ENCODE assay signal across 8 cellular contexts in the genomic region with DNA sequence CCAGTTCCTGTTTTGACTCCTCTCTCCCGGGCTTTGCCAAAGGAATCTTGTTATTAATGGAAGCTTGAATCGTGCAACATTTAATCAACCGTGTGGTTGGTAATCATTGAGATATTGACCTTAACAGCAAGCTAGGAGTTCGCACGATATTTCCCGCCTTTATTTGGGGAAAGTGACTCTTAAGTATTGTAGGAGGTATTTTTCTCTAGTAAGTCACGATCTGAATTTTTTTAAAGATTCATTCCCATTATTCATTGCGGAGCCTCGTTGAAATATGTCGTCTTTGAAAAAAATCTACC. TPM values are rescaled to one million over a fixed set of nuclear protein-coding genes. Genes with fewer than 3 reads are reported as not detected.
DNase-seq lines count a peak whose midpoint lies in the region; ATAC-seq, FAIRE-seq and TF ChIP-seq lines count a peak whose summit lies in the region.

No MANE protein-coding gene starts in this region.

- CTCF ChIA-PET in RWPE1 (lab: Yijun Ruan, JAX), result interaction anchor here (0.7 kb wide), 1 partner anchor 141 kb away, joined by 3 read pairs; no protein-coding TSS in a partner anchor

- no peak for FAIRE-seq in urothelium cell line (lab: Jason Lieb, UNC)

- POLR2A ChIA-PET in RWPE1 (lab: Yijun Ruan, JAX; ENCODE audit: low non-redundant PET), result no interaction called here

- peaks cover 10% of the 10 kb centered on the region for H3K79me2 ChIP-seq in parathyroid adenoma

- H3K27me3 ChIP-seq in esophagus (ENCODE audit: control insufficient read depth in 1 of 2, insufficient read depth in 2 of 2, low read length in 2 of 2) (no peaks in the 10 kb centered on the region), parathyroid adenoma (ENCODE audit: control insufficient read depth, insufficient read depth, low read length) (no peaks in the 10 kb centered on the region)

- peak overlapping the region; percentile 87 for H3K4me2 ChIP-seq in parathyroid adenoma (ENCODE audit: low read length)

- ATAC-seq in GM21390 (IDR thresholded peaks at IDR 0.05; ENCODE audit: unreplicated experiment), result no peak
- no peak for ATAC-seq in HG02610 (IDR thresholded peaks at IDR 0.05; ENCODE audit: unreplicated experiment)

- H3K4me3 ChIP-seq in esophagus (ENCODE audit: low read depth in 1 of 2, low read length in 2 of 2) (peak overlapping the region; percentile 91), parathyroid adenoma (ENCODE audit: low read depth, low read length) (peak overlapping the region; percentile 87)

- H2AFZ ChIP-seq in parathyroid adenoma, result peak overlapping the region; percentile 98

- H3K9ac ChIP-seq in ES-I3 (ENCODE audit: low read depth, low read length) (peak overlapping the region; percentile 83), parathyroid adenoma (no peak overlapping the region)

- DNase-seq in RWPE1 (ENCODE audit: low spot score), result no peak
- DNase-seq in OCI-M2 (lab: John Stamatoyannopoulos, UW; ENCODE audit: unreplicated experiment), result no peak
- DNase-seq in urothelium cell line (ENCODE audit: low spot score), result no peak

- WGBS in esophagus, 2 donors, result 0% methylated on average over 10 of the region's 10 CpGs

- H3K9me3 ChIP-seq in ES-I3 (ENCODE audit: control insufficient read depth, insufficient read depth, low read length), result no peaks in the 10 kb centered on the region
- H3K9me3 ChIP-seq in esophagus (ENCODE audit: control insufficient read depth in 2 of 2, insufficient read depth in 1 of 2, low read depth in 1 of 2, low read length in 1 of 2), result no peaks in the 10 kb centered on the region
- no peaks in the 10 kb centered on the region for H3K9me3 ChIP-seq in parathyroid adenoma (ENCODE audit: control insufficient read depth, low read length)

- no peak for TF ChIP-seq CTCF in RWPE1 (conservative IDR thresholded peaks at IDR 0.05; ENCODE audit: low read depth)
- no peak for TF ChIP-seq CTCF in parathyroid adenoma (IDR thresholded peaks at IDR 0.05)

- H3K36me3 ChIP-seq in ES-I3 (ENCODE audit: insufficient read depth, low read length) (no peaks in the 10 kb centered on the region), esophagus (ENCODE audit: control insufficient read depth in 2 of 2, insufficient read depth in 2 of 2, low read length in 1 of 2) (no peaks in the 10 kb centered on the region), parathyroid adenoma (ENCODE audit: control insufficient read depth, insufficient read depth, low read length) (no peaks in the 10 kb centered on the region)

- H3K4me1 ChIP-seq in ES-I3 (ENCODE audit: insufficient read depth, low read length) (no peaks in the 10 kb centered on the region), esophagus (ENCODE audit: control insufficient read depth in 2 of 2, insufficient read depth in 2 of 2, low read length in 1 of 2) (no peaks in the 10 kb centered on the region), parathyroid adenoma (no peaks in the 10 kb centered on the region)

- H3K27ac ChIP-seq in RWPE1 (peak overlapping the region; percentile 97), esophagus (ENCODE audit: low read depth in 2 of 2, low read length in 1 of 2) (peak overlapping the region; percentile 96 to 97), parathyroid adenoma (peak overlapping the region; percentile 86)

RNA-seq across cellular contexts. Expression of a gene that starts 0.7 kb away (rescaled TPM):
- polyA plus RNA-seq in esophagus, result 10 to 100 TPM in 1 of 2 donors, 1 to 10 TPM in 1; 4.4 to 10.2 TPM

RNA-seq across cellular contexts. Expression of a gene that starts 46.4 kb away (rescaled TPM):
- polyA plus RNA-seq in esophagus, result under 1 TPM; 0.40 to 0.55 TPM
